ENCODE assay signal across 20 cellular contexts in genomic region chr3:127796751-127797150, GRCh38. TPM values are rescaled to one million over a fixed set of nuclear protein-coding genes. Genes with fewer than 3 reads are reported as not detected.
DNase-seq lines count a peak whose midpoint lies in the region; TF ChIP-seq lines count a peak whose summit lies in the region.
"Had no signal": no experiment of that assay in that cellular context is flagged by ENCODE, and none has a peak within 500 bp of the region (broad histone marks: within the 10 kb centered on the region; RNA-seq: fewer than 3 reads in every experiment).

No MANE protein-coding gene starts in this region.

- peaks cover 6% of the 10 kb centered on the region for H3K36me3 Mint-ChIP-seq in brain
- no peaks in the 10 kb centered on the region for H3K36me3 Mint-ChIP-seq in nephron (ENCODE audit: low read depth)
- H3K36me3 Mint-ChIP-seq: CD8-positive, alpha-beta T cell; T-cell had no signal

- no peak overlapping the region for H2AFZ ChIP-seq in GM23248

- WGBS in GM23248 (ENCODE audit: low coverage in 1 of 2, low lambda C conversion rate in 2 of 2, missing lambda C conversion rate in 2 of 2), 2 experiments: 88 to 89% methylated on average over 8 of the region's 8 CpGs
- 80 to 88% (median 83%) methylated on average over 7 to 8 of the region's 8 CpGs for WGBS in stomach, 5 donors

- H3K9me3 ChIP-seq in GM23248 (ENCODE audit: low read depth) (no peaks in the 10 kb centered on the region), stomach (no peaks in the 10 kb centered on the region)
- H3K9me3 ChIP-seq: psoas muscle, suprapubic skin had no signal

- peaks cover 54% of the 10 kb centered on the region for H3K79me2 ChIP-seq in GM23248 (ENCODE audit: insufficient read depth)

- no peak overlapping the region for H3K9ac ChIP-seq in GM23248

- H3K4me3 ChIP-seq in GM23248 (no peak overlapping the region), stomach (no peak overlapping the region)
- H3K4me3 ChIP-seq: psoas muscle, suprapubic skin had no signal

- DNase-seq in G401 (ENCODE audit: low spot score) (peak; percentile 45), NCI-H187 (lab: John Stamatoyannopoulos, UW) (peak; percentile 92 to 97), HUDEP-2 (lab: John Stamatoyannopoulos, UW; ENCODE audit: unreplicated experiment in 76 of 76) (no peak), GM23248 (no peak), stomach (no peak)
- no peak for DNase-seq in activated CD4-positive, alpha-beta T cell treated with anti-CD3 and anti-CD28 coated beads for 4 hours
- DNase-seq: activated CD4-positive, alpha-beta T cell treated with anti-CD3 and anti-CD28 coated beads for 48 hours; CD8-positive, alpha-beta T cell; dermis blood vessel endothelial cell; DND-41; KG1; kidney glomerular epithelial cell; NCI-H524 treated with DMSO at 0.1 percent for 48 hours; Right ventricle myocardium superior; T-cell had no signal

- H3K4me1 Mint-ChIP-seq in brain (peaks cover 41% of the 10 kb centered on the region), nephron (peaks cover 31% of the 10 kb centered on the region)

- TF ChIP-seq POLR2A in stomach (IDR thresholded peaks at IDR 0.05): no peak

- in situ Hi-C loops in G401 (cut with HindIII; ENCODE audit: low sequenced_read_pairs) (no loop called here), GM23248 (cut with MboI) (no loop called here)

- H3K9me3 Mint-ChIP-seq in brain: peaks cover 0 to 5% (median 0%) of the 10 kb centered on the region in 5 experiments
- no peaks in the 10 kb centered on the region for H3K9me3 Mint-ChIP-seq in nephron
- H3K9me3 Mint-ChIP-seq: CD8-positive, alpha-beta T cell; T-cell had no signal

- TF ChIP-seq EP300 in stomach (IDR thresholded peaks at IDR 0.05): no peak

- H3K27ac ChIP-seq in GM23248 (no peak overlapping the region), stomach (no peak overlapping the region)
- H3K27ac ChIP-seq: psoas muscle, suprapubic skin had no signal

- H3K4me1 ChIP-seq in GM23248 (ENCODE audit: insufficient read depth) (peaks cover 43% of the 10 kb centered on the region), stomach (peaks cover 0 to 49% (median 13%) of the 10 kb centered on the region in 4 donors)

- H3K27ac Mint-ChIP-seq in brain: peak overlapping the region; percentile 72 to 94 (median 87)
- peak overlapping the region in 2 of 3 experiments; percentile 54 to 57 for H3K27ac Mint-ChIP-seq in nephron
- H3K27ac Mint-ChIP-seq: CD8-positive, alpha-beta T cell; T-cell had no signal

- H3K4me2 ChIP-seq in GM23248 (ENCODE audit: unreplicated experiment): no peak overlapping the region

- H3K27me3 ChIP-seq in GM23248 (replicated peaks; ENCODE audit: insufficient read depth): no peaks in the 10 kb centered on the region
- no peaks in the 10 kb centered on the region for H3K27me3 ChIP-seq in stomach
- H3K27me3 ChIP-seq: suprapubic skin had no signal

- no peaks in the 10 kb centered on the region for H4K20me1 ChIP-seq in GM23248 (ENCODE audit: insufficient read depth)

- intact Hi-C loops in stomach (cut with DNase I; ENCODE audit: low total_unique reads): no loop called here

- H3K27me3 Mint-ChIP-seq in brain: no peaks in the 10 kb centered on the region
- H3K27me3 Mint-ChIP-seq in nephron (ENCODE audit: low read depth): peaks cover 4% of the 10 kb centered on the region

- peaks cover 40% of the 10 kb centered on the region for H3F3A ChIP-seq in GM23248 (ENCODE audit: insufficient read depth)

- H3K9me2 ChIP-seq in GM23248 (ENCODE audit: insufficient read depth): no peaks in the 10 kb centered on the region

- TF ChIP-seq CTCF in brain (conservative IDR thresholded peaks at IDR 0.05) (no peak), nephron (IDR thresholded peaks at IDR 0.05; ENCODE audit: unreplicated experiment in 3 of 3) (no peak), stomach (IDR thresholded peaks at IDR 0.05) (no peak)

- H3K36me3 ChIP-seq in GM23248 (ENCODE audit: low read depth) (peaks cover 6% of the 10 kb centered on the region; the same call in 1 of the 2 replicates), stomach (peaks cover 0 to 25% (median 20%) of the 10 kb centered on the region in 4 donors)
- H3K36me3 ChIP-seq: suprapubic skin had no signal

- H3K4me3 Mint-ChIP-seq in brain (peak overlapping the region in 1 of 5 experiments; percentile 39), nephron (no peak overlapping the region)
- H3K4me3 Mint-ChIP-seq: CD8-positive, alpha-beta T cell; neural crest cell; T-cell had no signal

RNA-seq across cellular contexts. Expression of gene MGLL, which starts 25.6 kb away (rescaled TPM):
- total RNA-seq in G401 (2014; rRNA removed; shearing (Covaris generic)): not detected in 2 replicates
- 58.2 TPM for polyA plus RNA-seq in brain (ENCODE audit: insufficient read depth, low read depth, low replicate concordance)
- 58.7 and 59.2 TPM in 2 replicates for total RNA-seq in GM23248 (2014; rRNA removed; shearing (Covaris generic))
- 184 and 194 TPM in 2 replicates for polyA plus RNA-seq in GM23248 (2016; fragmentation: Nextera tagmentation; extraction: Ambion mirVana)
- 100 to 1,000 TPM in 1 of 5 donors, 10 to 100 TPM in 4; 10.5 to 118 (median 55.1) TPM for total RNA-seq in stomach
- 10 to 100 TPM; 17.3 to 50.9 (median 25.0) TPM for polyA plus RNA-seq in stomach

Comparison
In these comparisons a context has a peak if more than half of its experiments do, and no peak if none do; other contexts are left out.
1. DNase-seq: peak in G401 (single experiment) and NCI-H187 (2 of 2); none in HUDEP-2 (0 of 76), activated CD4-positive, alpha-beta T cell treated with anti-CD3 and anti-CD28 coated beads for 4 hours (0 of 2), GM23248 (single experiment) and stomach (single experiment).
2. RNA of gene MGLL, which starts 25.6 kb away (total RNA-seq): 58.7 to 59.2 TPM in GM23248 and 10.5 to 118 TPM in stomach; not detected in G401; every median in the first group is over 10 times any median in the second.